Comparison of ENCODE assay signal across 26 cellular contexts in the genomic region with DNA sequence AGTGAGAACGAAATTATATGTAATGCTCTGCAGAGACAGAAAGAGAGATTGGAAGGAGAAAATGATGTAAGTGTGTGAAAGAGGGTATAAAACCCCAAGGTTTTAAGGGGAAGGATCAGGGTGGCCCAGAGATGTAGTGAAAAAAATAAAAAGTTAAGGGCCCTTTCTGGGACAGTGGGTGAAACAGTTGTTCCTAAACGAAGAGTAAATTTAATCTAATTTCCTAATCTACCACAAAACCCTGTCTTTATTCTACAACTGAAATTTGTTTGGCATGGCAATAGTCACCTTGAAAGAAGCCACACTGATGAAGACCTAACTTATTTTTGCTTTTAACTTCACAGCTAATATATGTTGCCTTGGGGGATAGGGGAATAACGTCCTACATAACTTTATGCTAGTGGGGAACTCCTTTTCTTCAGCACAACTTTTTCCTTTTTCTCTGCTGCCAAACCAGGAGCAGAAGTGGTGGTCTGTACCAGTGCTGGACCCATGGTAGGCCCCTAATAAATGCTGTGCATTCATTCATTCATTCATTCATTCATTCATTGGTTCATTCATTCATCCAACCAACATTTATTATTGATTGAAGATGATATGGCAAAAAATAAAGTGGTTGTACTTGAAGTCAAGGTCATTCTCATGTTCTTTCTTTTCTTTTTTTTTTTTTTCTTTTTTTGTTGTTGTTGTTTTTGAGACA. TPM values are rescaled to one million over a fixed set of nuclear protein-coding genes. Genes with fewer than 3 reads are reported as not detected.
"Had no signal": no experiment of that assay in that cellular context is flagged by ENCODE, and none has a peak within 500 bp of the region (broad histone marks: within the 10 kb centered on the region; RNA-seq: fewer than 3 reads in every experiment).

No MANE protein-coding gene starts in this region.

- ATAC-seq: activated naive CD8-positive, alpha-beta T cell treated with anti-CD3 and anti-CD28 coated beads, Interleukin-2, amount 50 U/mL, for 24 hours; effector memory CD8-positive, alpha-beta T cell; gastrocnemius medialis; natural killer cell; right cardiac atrium had no signal

- DNase-seq: activated CD4-positive, alpha-beta T cell treated with anti-CD3 and anti-CD28 coated beads, Interleukin-2, amount 50 U/mL, for 1 hour; activated CD4-positive, CD25-positive, alpha-beta regulatory T cell treated with anti-CD3 and anti-CD28 coated beads, Interleukin-2, amount 50 U/mL, for 72 hours; activated effector memory CD4-positive, alpha-beta T cell treated with anti-CD3 and anti-CD28 coated beads, Interleukin-2, amount 50 U/mL, for 16 hours; activated naive CD4-positive, alpha-beta T cell treated with anti-CD3 and anti-CD28 coated beads, Interleukin-2, amount 10 ng/mL, durations not matched to agents 7 days and 5 days; activated naive CD8-positive, alpha-beta T cell treated with anti-CD3 and anti-CD28 coated beads, Interleukin-2, amount 50 U/mL, for 24 hours; activated T-cell treated with anti-CD3 and anti-CD28 coated beads, Interleukin-2, amount 50 U/mL, for 4 hours; amygdala; caudate nucleus; cortex of kidney; effector memory CD8-positive, alpha-beta T cell; gastrocnemius medialis; glutamatergic neuron; islet precursor cell; left ventricle myocardium inferior; mesendoderm; natural killer cell; right cardiac atrium; stimulated activated CD4-positive, alpha-beta T cell treated with anti-CD3 and anti-CD28 coated beads, Interleukin-2, amount 100 ng/mL, for 48 hours; substantia nigra; uterus had no signal

- H3K4me3 ChIP-seq: gastrocnemius medialis, left ventricle myocardium inferior, lung, uterus had no signal

- H3K27me3 ChIP-seq: gastrocnemius medialis, uterus had no signal

- H3K27me3 Mint-ChIP-seq: activated naive CD4-positive, alpha-beta T cell treated with anti-CD3 and anti-CD28 coated beads, Interleukin-2, amount 10 ng/mL, durations not matched to agents 7 days and 5 days; activated naive CD8-positive, alpha-beta T cell treated with anti-CD3 and anti-CD28 coated beads, Interleukin-2, amount 50 U/mL, for 24 hours; effector memory CD8-positive, alpha-beta T cell; stimulated activated naive CD8-positive, alpha-beta T cell treated with anti-CD3 and anti-CD28 coated beads, Interleukin-15, Interleukin-2, amounts not matched to agents 100 ng/mL and 50 ng/mL, for 24 hours; type B pancreatic cell had no signal

- H3K27ac ChIP-seq: gastrocnemius medialis, left ventricle myocardium inferior, uterus had no signal

- H3K9me3 Mint-ChIP-seq: activated naive CD4-positive, alpha-beta T cell treated with anti-CD3 and anti-CD28 coated beads, Interleukin-2, amount 10 ng/mL, durations not matched to agents 7 days and 5 days; activated naive CD8-positive, alpha-beta T cell treated with anti-CD3 and anti-CD28 coated beads, Interleukin-2, amount 50 U/mL, for 24 hours; activated T-cell treated with anti-CD3 and anti-CD28 coated beads, Interleukin-2, amount 50 U/mL, for 4 hours; effector memory CD8-positive, alpha-beta T cell; natural killer cell; stimulated activated naive CD8-positive, alpha-beta T cell treated with anti-CD3 and anti-CD28 coated beads, Interleukin-15, Interleukin-2, amounts not matched to agents 100 ng/mL and 50 ng/mL, for 24 hours; T-helper 1 cell treated with Interleukin-12 subunit alpha and Interleukin-12 subunit beta and Interleukin-4 antibody, amounts not matched to agents 30 μg/mL and 1 μg/mL, for 36 hours; type B pancreatic cell had no signal

- H3K9me3 ChIP-seq: gastrocnemius medialis, left ventricle myocardium inferior, uterus had no signal

- H3K4me3 Mint-ChIP-seq: activated naive CD4-positive, alpha-beta T cell treated with anti-CD3 and anti-CD28 coated beads, Interleukin-2, amount 10 ng/mL, durations not matched to agents 7 days and 5 days; activated naive CD8-positive, alpha-beta T cell treated with anti-CD3 and anti-CD28 coated beads, Interleukin-2, amount 50 U/mL, for 24 hours; activated T-cell treated with anti-CD3 and anti-CD28 coated beads, Interleukin-2, amount 50 U/mL, for 4 hours; effector memory CD8-positive, alpha-beta T cell; natural killer cell; stimulated activated naive CD8-positive, alpha-beta T cell treated with anti-CD3 and anti-CD28 coated beads, Interleukin-15, Interleukin-2, amounts not matched to agents 100 ng/mL and 50 ng/mL, for 24 hours; T-helper 1 cell treated with Interleukin-12 subunit alpha and Interleukin-12 subunit beta and Interleukin-4 antibody, amounts not matched to agents 30 μg/mL and 1 μg/mL, for 36 hours; type B pancreatic cell had no signal

- H3K4me1 ChIP-seq: gastrocnemius medialis, left ventricle myocardium inferior, uterus had no signal

- H3K27ac Mint-ChIP-seq: activated naive CD4-positive, alpha-beta T cell treated with anti-CD3 and anti-CD28 coated beads, Interleukin-2, amount 10 ng/mL, durations not matched to agents 7 days and 5 days; activated naive CD8-positive, alpha-beta T cell treated with anti-CD3 and anti-CD28 coated beads, Interleukin-2, amount 50 U/mL, for 24 hours; effector memory CD8-positive, alpha-beta T cell; natural killer cell; stimulated activated naive CD8-positive, alpha-beta T cell treated with anti-CD3 and anti-CD28 coated beads, Interleukin-15, Interleukin-2, amounts not matched to agents 100 ng/mL and 50 ng/mL, for 24 hours; T-helper 1 cell treated with Interleukin-12 subunit alpha and Interleukin-12 subunit beta and Interleukin-4 antibody, amounts not matched to agents 30 μg/mL and 1 μg/mL, for 36 hours; type B pancreatic cell had no signal

- H3K36me3 ChIP-seq: uterus had no signal

RNA-seq across cellular contexts. Expression of gene TTLL6, which starts 39.2 kb away (rescaled TPM):
- total RNA-seq: activated T-cell treated with anti-CD3 and anti-CD28 coated beads, Interleukin-2, amount 50 U/mL, for 4 hours; chondrocyte; left ventricle myocardium inferior; mononuclear cell; natural killer cell had no signal
